Comparison of ENCODE assay signal across 24 cellular contexts in genomic region chr2:14189929-14190328, GRCh38.
DNase-seq lines count a peak whose midpoint lies in the region; ATAC-seq, FAIRE-seq and TF ChIP-seq lines count a peak whose summit lies in the region.
"Had no signal": no experiment of that assay in that cellular context is flagged by ENCODE, and none has a peak within 500 bp of the region (broad histone marks: within the 10 kb centered on the region; RNA-seq: fewer than 3 reads in every experiment).

No MANE protein-coding gene starts in this region.

- DNase-seq in SK-N-SH (no peak), bronchial epithelial cell (ENCODE audit: low read depth) (peak; percentile 87), kidney tubule cell (ENCODE audit: low spot score) (peak; percentile 59), HT-29 (ENCODE audit: low spot score) (no peak)
- no peak for DNase-seq in activated naive CD8-positive, alpha-beta T cell treated with anti-CD3 and anti-CD28 coated beads for 36 hours
- DNase-seq in activated effector memory CD4-positive, alpha-beta T cell treated with Interleukin-2 at 50 U/mL for 16 hours = no peak
- DNase-seq: 8988T; activated CD4-positive, alpha-beta T cell treated with anti-CD3 and anti-CD28 coated beads, Interleukin-2, amount 10 ng/mL, durations not matched to agents 24 days and 14 days; activated CD8-positive, alpha-beta memory T cell treated with anti-CD3 and anti-CD28 coated beads, Interleukin-2, amount 50 U/mL, for 4 hours; activated naive CD8-positive, alpha-beta T cell treated with anti-CD3 and anti-CD28 coated beads, Interleukin-2, amount 50 U/mL, for 24 hours; BE2C; COR-L47; left colon; natural killer cell; NCI-H524 treated with DMSO at 0.1 percent for 48 hours; ovary; SHP77; stimulated activated naive CD8-positive, alpha-beta T cell treated with anti-CD3 and anti-CD28 coated beads, Interleukin-15, Interleukin-2, amounts not matched to agents 100 U/mL and 50 U/mL, for 24 hours; tibial artery had no signal

- 0 out of 2 replicates have a peak overlapping the region, but pooled peaks have one; percentile 30 for H2AFZ ChIP-seq in SK-N-SH (ENCODE audit: low read depth)

- no peak for TF ChIP-seq RAD21 in SK-N-SH (IDR thresholded peaks at IDR 0.05; ENCODE audit: low read length)

- no peak overlapping the region; the same call in 1 of the 2 replicates for H3K4me2 ChIP-seq in SK-N-SH

- POLR2A ChIA-PET in SK-N-SH (lab: Yijun Ruan, JAX) = no interaction called here

- WGBS in SK-N-SH (ENCODE audit: low lambda C conversion rate) = 24% methylated on average over 2 of the region's 2 CpGs

- no peaks in the 10 kb centered on the region for H4K20me1 ChIP-seq in SK-N-SH (ENCODE audit: insufficient read depth)

- H3K9me2 ChIP-seq in SK-N-SH = no peaks in the 10 kb centered on the region

- H3K9ac ChIP-seq in SK-N-SH = no peak overlapping the region

- H3K4me3 Mint-ChIP-seq in activated naive CD8-positive, alpha-beta T cell treated with anti-CD3 and anti-CD28 coated beads for 36 hours = no peak overlapping the region
- H3K4me3 Mint-ChIP-seq: activated CD4-positive, alpha-beta T cell treated with anti-CD3 and anti-CD28 coated beads, Interleukin-2, amount 10 ng/mL, durations not matched to agents 24 days and 14 days; activated naive CD8-positive, alpha-beta T cell treated with anti-CD3 and anti-CD28 coated beads, Interleukin-2, amount 50 U/mL, for 24 hours; central memory CD8-positive, alpha-beta T cell; natural killer cell had no signal

- ATAC-seq in SK-N-SH treated with all-trans-retinoic acid at 6 μM for 48 hours (no peak), GM18909 (IDR thresholded peaks at IDR 0.05; ENCODE audit: poor library complexity, unreplicated experiment) (no peak)
- ATAC-seq: activated naive CD8-positive, alpha-beta T cell treated with anti-CD3 and anti-CD28 coated beads, Interleukin-2, amount 50 U/mL, for 24 hours; esophagus mucosa; left colon; natural killer cell; stimulated activated naive CD8-positive, alpha-beta T cell treated with anti-CD3 and anti-CD28 coated beads, Interleukin-15, Interleukin-2, amounts not matched to agents 100 U/mL and 50 U/mL, for 24 hours had no signal

- no peaks in the 10 kb centered on the region for H3F3A ChIP-seq in SK-N-SH (replicated peaks; ENCODE audit: insufficient read depth)

- no peak for FAIRE-seq in bronchial epithelial cell (lab: Jason Lieb, UNC)

- H3K4me1 Mint-ChIP-seq in activated naive CD8-positive, alpha-beta T cell treated with anti-CD3 and anti-CD28 coated beads for 36 hours = no peaks in the 10 kb centered on the region
- H3K4me1 Mint-ChIP-seq: activated CD4-positive, alpha-beta T cell treated with anti-CD3 and anti-CD28 coated beads, Interleukin-2, amount 10 ng/mL, durations not matched to agents 24 days and 14 days; activated naive CD8-positive, alpha-beta T cell treated with anti-CD3 and anti-CD28 coated beads, Interleukin-2, amount 50 U/mL, for 24 hours; central memory CD8-positive, alpha-beta T cell; natural killer cell had no signal

- CTCF ChIA-PET in SK-N-SH (lab: Yijun Ruan, JAX) = no interaction called here

- no peaks in the 10 kb centered on the region for H3K79me2 ChIP-seq in SK-N-SH (ENCODE audit: insufficient read depth)

- H3K9me3 ChIP-seq in SK-N-SH = no peaks in the 10 kb centered on the region
- H3K9me3 ChIP-seq: BE2C, ovary, tibial artery had no signal

- no peaks in the 10 kb centered on the region for H3K36me3 Mint-ChIP-seq in activated naive CD8-positive, alpha-beta T cell treated with anti-CD3 and anti-CD28 coated beads for 36 hours
- H3K36me3 Mint-ChIP-seq: natural killer cell had no signal

- no peak for TF ChIP-seq EP300 in SK-N-SH (IDR thresholded peaks at IDR 0.05; ENCODE audit: borderline replicate concordance in 1 of 2, low read depth in 1 of 2, low read length in 1 of 2)

- H3K4me3 ChIP-seq in SK-N-SH (ENCODE audit: low read depth in 2 of 2, low read length in 1 of 2) (no peak overlapping the region), bronchial epithelial cell (ENCODE audit: low read depth, low read length) (no peak overlapping the region)
- H3K4me3 ChIP-seq: ovary, tibial artery had no signal

- no peaks in the 10 kb centered on the region for H3K27me3 ChIP-seq in SK-N-SH (ENCODE audit: insufficient read depth)
- no peaks in the 10 kb centered on the region for H3K27me3 ChIP-seq in bronchial epithelial cell (ENCODE audit: control insufficient read depth, insufficient read depth, low read length)
- H3K27me3 ChIP-seq: ovary, tibial artery had no signal

- H3K27me3 Mint-ChIP-seq in activated naive CD8-positive, alpha-beta T cell treated with anti-CD3 and anti-CD28 coated beads for 36 hours = no peaks in the 10 kb centered on the region
- H3K27me3 Mint-ChIP-seq: activated CD4-positive, alpha-beta T cell treated with anti-CD3 and anti-CD28 coated beads, Interleukin-2, amount 10 ng/mL, durations not matched to agents 24 days and 14 days; activated naive CD8-positive, alpha-beta T cell treated with anti-CD3 and anti-CD28 coated beads, Interleukin-2, amount 50 U/mL, for 24 hours; central memory CD8-positive, alpha-beta T cell had no signal

- no peaks in the 10 kb centered on the region for H3K4me1 ChIP-seq in SK-N-SH (ENCODE audit: control insufficient read depth in 1 of 2, insufficient read depth in 2 of 2, low read depth in 1 of 2, low read length in 1 of 2)
- H3K4me1 ChIP-seq: BE2C, tibial artery had no signal

- H3K36me3 ChIP-seq in SK-N-SH (replicated peaks in 1 of 2; ENCODE audit: control insufficient read depth in 1 of 2, insufficient read depth in 2 of 2, low read length in 1 of 2) (no peaks in the 10 kb centered on the region), bronchial epithelial cell (ENCODE audit: control insufficient read depth, insufficient read depth, low read length) (no peaks in the 10 kb centered on the region)
- H3K36me3 ChIP-seq: BE2C, ovary, tibial artery had no signal

- no peak overlapping the region for H3K27ac ChIP-seq in SK-N-SH (ENCODE audit: low read depth in 2 of 2, low read length in 1 of 2)
- H3K27ac ChIP-seq: ovary, tibial artery had no signal

- H3K9me3 Mint-ChIP-seq in activated naive CD8-positive, alpha-beta T cell treated with anti-CD3 and anti-CD28 coated beads for 36 hours = peaks cover 3% of the 10 kb centered on the region

- H3K27ac Mint-ChIP-seq in activated naive CD8-positive, alpha-beta T cell treated with anti-CD3 and anti-CD28 coated beads for 36 hours = no peak overlapping the region
- H3K27ac Mint-ChIP-seq: activated CD4-positive, alpha-beta T cell treated with anti-CD3 and anti-CD28 coated beads, Interleukin-2, amount 10 ng/mL, durations not matched to agents 24 days and 14 days; activated naive CD8-positive, alpha-beta T cell treated with anti-CD3 and anti-CD28 coated beads, Interleukin-2, amount 50 U/mL, for 24 hours; activated T-helper 2 cell treated with anti-CD3 and anti-CD28 coated beads, Interferon-gamma antibody, Interleukin-2, Interleukin-4, amounts not matched to agents 10 μg/mL and 5 μg/mL and 100 μg/mL, durations not matched to agents 14 hours and 24 hours and 36 hours; natural killer cell had no signal

- TF ChIP-seq CTCF in SK-N-SH (IDR thresholded peaks at IDR 0.05) (no peak), bronchial epithelial cell (IDR thresholded peaks at IDR 0.05; ENCODE audit: insufficient read depth, low read length, severe bottlenecking) (no peak)

TF ChIP-seq in SK-N-SH, 30 proteins besides CTCF, POLR2A, EP300 and RAD21 (continues in another document):
- TF ChIP-seq EZH2phosphoT487 (IDR thresholded peaks at IDR 0.05; ENCODE audit: borderline replicate concordance, low read depth) = no peak
- TF ChIP-seq MAX (IDR thresholded peaks at IDR 0.05; ENCODE audit: low read depth) = no peak
- no peak for TF ChIP-seq FOXJ3 (CRISPR knock-in tag; IDR thresholded peaks at IDR 0.05)
- TF ChIP-seq IRF3 (IDR thresholded peaks at IDR 0.05; ENCODE audit: low read depth, low read length) = no peak
- no peak for TF ChIP-seq SIN3A (IDR thresholded peaks at IDR 0.05; ENCODE audit: borderline replicate concordance, low read depth, low read length)

TF ChIP-seq in SK-N-SH treated with all-trans-retinoic acid at 6 μM for 48 hours, 23 proteins besides CTCF, POLR2A, EP300 and RAD21 (continues in another document):
- TF ChIP-seq OSR1 (CRISPR knock-in tag; IDR thresholded peaks at IDR 0.05) (no peak), GLIS3 (CRISPR knock-in tag; IDR thresholded peaks at IDR 0.05) (no peak), BACH2 (CRISPR knock-in tag; IDR thresholded peaks at IDR 0.05; ENCODE audit: borderline replicate concordance) (no peak), CREB5 (CRISPR knock-in tag; IDR thresholded peaks at IDR 0.05; ENCODE audit: low read depth) (no peak), ARNTL (CRISPR knock-in tag; IDR thresholded peaks at IDR 0.05; ENCODE audit: borderline replicate concordance, low read depth) (no peak), PATZ1 (CRISPR knock-in tag; IDR thresholded peaks at IDR 0.05; ENCODE audit: borderline replicate concordance) (no peak), PPARA (CRISPR knock-in tag; IDR thresholded peaks at IDR 0.05; ENCODE audit: borderline replicate concordance) (no peak), ZC3H10 (CRISPR knock-in tag; IDR thresholded peaks at IDR 0.05) (no peak), ZFP30 (CRISPR knock-in tag; IDR thresholded peaks at IDR 0.05) (no peak), TCF4 (CRISPR knock-in tag; IDR thresholded peaks at IDR 0.05; ENCODE audit: borderline replicate concordance) (no peak)

Comparison
In these comparisons a context has a peak if more than half of its experiments do, and no peak if none do; other contexts are left out.
1. DNase-seq: peak in bronchial epithelial cell (single experiment) and kidney tubule cell (single experiment); none in SK-N-SH (single experiment), activated naive CD8-positive, alpha-beta T cell treated with anti-CD3 and anti-CD28 coated beads for 36 hours (single experiment), HT-29 (single experiment) and activated effector memory CD4-positive, alpha-beta T cell treated with Interleukin-2 at 50 U/mL for 16 hours (single experiment).